In the genomic region with DNA sequence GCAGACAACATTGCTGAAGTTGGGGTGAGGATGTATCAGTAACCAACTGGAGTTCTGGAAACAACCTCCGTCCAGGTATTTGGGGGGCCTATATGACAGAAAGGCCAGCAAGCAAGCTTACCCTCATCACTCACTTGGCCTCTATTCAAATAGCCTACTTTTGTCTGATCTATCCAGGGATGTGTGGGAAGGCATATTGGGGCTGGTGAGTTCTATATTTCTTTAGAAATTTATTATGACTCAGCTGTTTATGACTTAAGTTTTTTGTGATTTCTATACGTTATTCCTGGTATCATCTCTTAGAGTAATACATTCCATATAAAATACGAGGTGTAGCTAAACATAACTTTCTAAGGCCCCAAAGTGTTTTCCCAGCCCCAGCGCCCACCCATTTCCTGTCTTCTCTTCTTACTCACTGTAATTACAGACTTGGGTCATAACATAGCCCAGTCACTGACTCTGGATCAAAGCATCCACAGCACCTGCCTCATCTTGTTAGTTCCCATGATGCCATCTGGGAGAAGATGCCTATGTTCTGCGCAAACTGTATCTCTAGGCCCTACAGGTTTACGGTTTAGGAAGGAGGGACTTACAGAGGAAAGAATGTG, we compare ENCODE assay signal across 15 cellular contexts. TPM values are rescaled to one million over a fixed set of nuclear protein-coding genes. Genes with fewer than 3 reads are reported as not detected.
DNase-seq lines count a peak whose midpoint lies in the region; ATAC-seq, FAIRE-seq and TF ChIP-seq lines count a peak whose summit lies in the region.
"Had no signal": no experiment of that assay in that cellular context is flagged by ENCODE, and none has a peak within 500 bp of the region (broad histone marks: within the 10 kb centered on the region; RNA-seq: fewer than 3 reads in every experiment).

No MANE protein-coding gene starts in this region.

- H3K4me1 Mint-ChIP-seq in activated CD8-positive, alpha-beta T cell treated with anti-CD3 and anti-CD28 coated beads for 36 hours (ENCODE audit: low read depth), result peaks cover 39% of the 10 kb centered on the region
- H3K4me1 Mint-ChIP-seq: CD14-positive monocyte had no signal

- no peak for TF ChIP-seq CTCF in activated CD8-positive, alpha-beta T cell treated with anti-CD3 and anti-CD28 coated beads for 36 hours (IDR thresholded peaks at IDR 0.05)
- TF ChIP-seq CTCF in fibroblast of pulmonary artery (IDR thresholded peaks at IDR 0.05; ENCODE audit: low read length, missing control alignments), result no peak

- CTCF ChIA-PET in activated CD8-positive, alpha-beta T cell treated with anti-CD3 and anti-CD28 coated beads for 36 hours (lab: Charles Lee), result interaction anchor here (0.7 to 1.7 kb wide), 3 partner anchors 15 to 127 kb away, joined by 3 to 5 read pairs (median 4); no protein-coding TSS in a partner anchor

- H3K27me3 Mint-ChIP-seq in activated CD8-positive, alpha-beta T cell treated with anti-CD3 and anti-CD28 coated beads for 36 hours, result no peaks in the 10 kb centered on the region

- FAIRE-seq in HTR-8/SVneo (lab: Jason Lieb, UNC), result no peak
- FAIRE-seq: kidney, RCC 7860, TTC549 had no signal

- H3K9me3 Mint-ChIP-seq in activated CD8-positive, alpha-beta T cell treated with anti-CD3 and anti-CD28 coated beads for 36 hours, result no peaks in the 10 kb centered on the region
- H3K9me3 Mint-ChIP-seq: CD14-positive monocyte had no signal

- H3K27ac Mint-ChIP-seq in activated CD8-positive, alpha-beta T cell treated with anti-CD3 and anti-CD28 coated beads for 36 hours, result peak overlapping the region; percentile 69

- intact Hi-C loops in activated CD8-positive, alpha-beta T cell treated with anti-CD3 and anti-CD28 coated beads for 36 hours (cut with micrococcal nuclease), result no loop called here

- no peak overlapping the region for H3K4me3 Mint-ChIP-seq in activated CD8-positive, alpha-beta T cell treated with anti-CD3 and anti-CD28 coated beads for 36 hours
- H3K4me3 Mint-ChIP-seq: CD14-positive monocyte had no signal

- ATAC-seq in activated CD8-positive, alpha-beta T cell treated with anti-CD3 and anti-CD28 coated beads for 36 hours, result peak; percentile 64
- no peak for ATAC-seq in GM21825 (IDR thresholded peaks at IDR 0.05; ENCODE audit: unreplicated experiment)

- no peak overlapping the region for H3K4me3 ChIP-seq in fibroblast of pulmonary artery (replicated peaks; ENCODE audit: low read depth, low read length)
- H3K4me3 ChIP-seq: coronary artery had no signal

- H3K36me3 Mint-ChIP-seq in activated CD8-positive, alpha-beta T cell treated with anti-CD3 and anti-CD28 coated beads for 36 hours (ENCODE audit: low read depth), result peaks cover 82% of the 10 kb centered on the region

- peak; percentile 52 for DNase-seq in stimulated activated CD4-positive, alpha-beta T cell treated with anti-CD3 and anti-CD28 coated beads, Interleukin-15, amount 100 ng/mL, for 24 hours
- no peak for DNase-seq in stimulated activated CD4-positive, alpha-beta T cell treated with anti-CD3 and anti-CD28 coated beads, Interleukin-12 subunit alpha, Interleukin-12 subunit beta, amount 100 ng/mL, for 4 hours
- DNase-seq in activated CD8-positive, alpha-beta T cell treated with anti-CD3 and anti-CD28 coated beads for 36 hours, result peak; percentile 44
- DNase-seq in fibroblast of pulmonary artery (ENCODE audit: low read depth) (peak; percentile 13), dedifferentiated amniotic fluid mesenchymal stem cell (ENCODE audit: extremely low spot score) (no peak), HTR-8/SVneo (ENCODE audit: insufficient read length, low spot score) (no peak), germinal center (ENCODE audit: low spot score) (no peak)
- DNase-seq: kidney, MM.1S, NCI-H446 had no signal

- POLR2A ChIA-PET in activated CD8-positive, alpha-beta T cell treated with anti-CD3 and anti-CD28 coated beads for 36 hours (lab: Charles Lee), result interaction anchor here (1.0 to 3.1 kb wide), 5 partner anchors 8 to 19 kb away, joined by 3 to 14 read pairs (median 7); no protein-coding TSS in a partner anchor

RNA-seq across cellular contexts. Expression of a gene that starts 18.1 kb away (rescaled TPM):
- total RNA-seq in activated CD8-positive, alpha-beta T cell treated with anti-CD3 and anti-CD28 coated beads for 36 hours, result 100 to 1,000 TPM; 338 to 354 TPM

Comparison
In these comparisons a context has a peak if more than half of its experiments do, and no peak if none do; other contexts are left out.
1. DNase-seq: peak in stimulated activated CD4-positive, alpha-beta T cell treated with anti-CD3 and anti-CD28 coated beads, Interleukin-15, amount 100 ng/mL, for 24 hours (single experiment), activated CD8-positive, alpha-beta T cell treated with anti-CD3 and anti-CD28 coated beads for 36 hours (single experiment) and fibroblast of pulmonary artery (single experiment); none in stimulated activated CD4-positive, alpha-beta T cell treated with anti-CD3 and anti-CD28 coated beads, Interleukin-12 subunit alpha, Interleukin-12 subunit beta, amount 100 ng/mL, for 4 hours (single experiment), dedifferentiated amniotic fluid mesenchymal stem cell (single experiment), HTR-8/SVneo (single experiment) and germinal center (single experiment).